ENCODE assay signal across 12 cellular contexts in the genomic region with DNA sequence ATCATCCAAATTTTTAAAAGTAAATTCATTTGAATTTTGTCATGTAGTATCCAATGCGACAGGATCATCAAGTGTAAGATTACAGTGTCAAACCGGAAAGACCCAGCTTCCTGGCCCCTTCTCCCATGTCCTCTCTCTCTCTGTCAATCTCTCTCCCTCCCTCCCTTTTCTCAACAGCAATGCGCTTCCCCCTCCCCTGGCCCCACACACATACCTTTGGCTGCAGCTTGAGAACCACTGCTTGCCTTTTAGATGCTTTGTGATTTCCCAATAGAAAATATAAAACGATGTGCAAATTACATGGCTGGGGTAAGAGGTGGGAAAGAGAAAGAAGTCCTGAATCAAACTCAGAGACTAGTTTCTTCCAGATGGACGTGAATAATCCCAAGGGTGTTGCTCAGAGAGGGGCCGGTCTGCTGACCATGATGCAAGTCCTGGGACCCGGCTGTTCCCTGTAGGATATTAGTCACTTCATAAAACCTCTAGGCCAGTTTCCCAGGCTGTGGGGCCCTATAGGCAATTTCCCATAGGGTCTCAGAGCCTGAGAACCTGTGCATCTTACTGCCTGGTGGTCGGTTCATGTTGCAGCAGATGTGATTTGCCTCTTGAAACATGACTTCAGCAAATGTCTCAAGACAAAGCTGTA. TPM values are rescaled to one million over a fixed set of nuclear protein-coding genes. Genes with fewer than 3 reads are reported as not detected.
DNase-seq lines count a peak whose midpoint lies in the region; ATAC-seq and TF ChIP-seq lines count a peak whose summit lies in the region.
"Had no signal": no experiment of that assay in that cellular context is flagged by ENCODE, and none has a peak within 500 bp of the region (broad histone marks: within the 10 kb centered on the region; RNA-seq: fewer than 3 reads in every experiment).

No MANE protein-coding gene starts in this region.

- no peak for TF ChIP-seq POLR2A in adrenal gland (IDR thresholded peaks at IDR 0.05)

- no peaks in the 10 kb centered on the region for H3K27me3 ChIP-seq in adrenal gland

- intact Hi-C loops in left ventricle myocardium superior (cut with micrococcal nuclease) (no loop called here), adrenal gland (cut with DNase I) (loop anchor here in 1 of 2 donors (10.0 kb wide), 1 partner anchor 447 kb away; no protein-coding TSS in a partner anchor)

- DNase-seq in GM04503 (ENCODE audit: low read depth) (peak; percentile 80), amniotic epithelial cell (ENCODE audit: low read depth) (peak; percentile 87), left ventricle myocardium superior (peak; percentile 49), smooth muscle cell of the brain vasculature (ENCODE audit: low read depth, low spot score) (peak; percentile 63), amygdala (lab: John Stamatoyannopoulos, UW) (no peak), adrenal gland (no peak)
- DNase-seq: activated T-cell treated with anti-CD3 and anti-CD28 coated beads, Interleukin-2, amount 50 U/mL, for 48 hours; NCI-H510A treated with DMSO at 0.1 percent for 48 hours had no signal

- H3K27ac ChIP-seq in adrenal gland = no peak overlapping the region
- H3K27ac ChIP-seq: foreskin keratinocyte, neural progenitor cell had no signal

- TF ChIP-seq CTCF in adrenal gland (IDR thresholded peaks at IDR 0.05) = no peak

- no peaks in the 10 kb centered on the region for H3K4me1 ChIP-seq in adrenal gland (replicated peaks in 1 of 2)
- H3K4me1 ChIP-seq: foreskin keratinocyte had no signal

- WGBS in adrenal gland, 4 donors = 65 to 73% (median 68%) methylated on average over 8 of the region's 8 CpGs

- no peaks in the 10 kb centered on the region for H3K9me3 ChIP-seq in adrenal gland (replicated peaks in 1 of 3)

- ATAC-seq in left ventricle myocardium superior (peak; percentile 87), HG02678 (IDR thresholded peaks at IDR 0.05; ENCODE audit: unreplicated experiment) (no peak), GM19395 (IDR thresholded peaks at IDR 0.05; ENCODE audit: unreplicated experiment) (no peak)
- ATAC-seq: foreskin keratinocyte had no signal

- no peaks in the 10 kb centered on the region for H3K36me3 ChIP-seq in adrenal gland (replicated peaks in 1 of 2)
- H3K36me3 ChIP-seq: neural progenitor cell had no signal

- H3K4me3 ChIP-seq in adrenal gland = no peak overlapping the region
- H3K4me3 ChIP-seq: neural progenitor cell had no signal

RNA-seq across cellular contexts. Expression of a gene that starts 34.3 kb away (rescaled TPM):
- total RNA-seq in left ventricle myocardium superior = 53.4 TPM
- 10 to 100 TPM; 29.9 to 61.7 (median 46.8) TPM for total RNA-seq in adrenal gland
- polyA plus RNA-seq in adrenal gland = 10 to 100 TPM in 2 of 3 donors, 1 to 10 TPM in 1; 9.6 to 34.1 (median 17.9) TPM

Comparison
In these comparisons a context has a peak if more than half of its experiments do, and no peak if none do; other contexts are left out.
1. DNase-seq: peak in GM04503 (single experiment), amniotic epithelial cell (single experiment), left ventricle myocardium superior (single experiment) and smooth muscle cell of the brain vasculature (single experiment); none in amygdala (0 of 56) and adrenal gland (0 of 7).